ENCODE assay signal across 2 cellular contexts in genomic region chr7:132279718-132280117, GRCh38.
TF ChIP-seq lines count a peak whose summit lies in the region.

No MANE protein-coding gene starts in this region.

TF ChIP-seq in A549, 52 proteins besides CTCF, POLR2A, EP300 and RAD21:
- TF ChIP-seq MYC (IDR thresholded peaks at IDR 0.05; ENCODE audit: borderline replicate concordance, low read length) (no peak), FOSL2 (IDR thresholded peaks at IDR 0.05) (peak; percentile 15; the same call in 1 of the 2 replicates), FOSL2 (CRISPR knock-in tag; IDR thresholded peaks at IDR 0.05) (0 out of 2 replicates have a peak, but pooled peaks have one; percentile 17), GATA3 (IDR thresholded peaks at IDR 0.05; ENCODE audit: borderline replicate concordance) (peak; percentile 35; the same call in 1 of the 2 replicates), CHD4 (IDR thresholded peaks at IDR 0.05; ENCODE audit: borderline replicate concordance) (no peak), JUNB (IDR thresholded peaks at IDR 0.05) (peak; percentile 38; the same call in 1 of the 2 replicates)
- TF ChIP-seq, protein P1, sequence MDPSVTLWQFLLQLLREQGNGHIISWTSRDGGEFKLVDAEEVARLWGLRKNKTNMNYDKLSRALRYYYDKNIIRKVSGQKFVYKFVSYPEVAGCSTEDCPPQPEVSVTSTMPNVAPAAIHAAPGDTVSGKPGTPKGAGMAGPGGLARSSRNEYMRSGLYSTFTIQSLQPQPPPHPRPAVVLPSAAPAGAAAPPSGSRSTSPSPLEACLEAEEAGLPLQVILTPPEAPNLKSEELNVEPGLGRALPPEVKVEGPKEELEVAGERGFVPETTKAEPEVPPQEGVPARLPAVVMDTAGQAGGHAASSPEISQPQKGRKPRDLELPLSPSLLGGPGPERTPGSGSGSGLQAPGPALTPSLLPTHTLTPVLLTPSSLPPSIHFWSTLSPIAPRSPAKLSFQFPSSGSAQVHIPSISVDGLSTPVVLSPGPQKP (IDR thresholded peaks at IDR 0.05; ENCODE audit: low read depth, low read length), result no peak

TF ChIP-seq in WTC11, 78 proteins besides CTCF, POLR2A, EP300 and RAD21:
- TF ChIP-seq ZNF138 (CRISPR knock-in tag; conservative IDR thresholded peaks at IDR 0.05) (no peak), E2F5 (CRISPR knock-in tag; IDR thresholded peaks at IDR 0.05) (no peak), SMAD3 (CRISPR knock-in tag; IDR thresholded peaks at IDR 0.05; ENCODE audit: borderline replicate concordance) (no peak), ELF4 (CRISPR knock-in tag; IDR thresholded peaks at IDR 0.05; ENCODE audit: low read depth) (no peak), GABPB1 (CRISPR knock-in tag; IDR thresholded peaks at IDR 0.05) (no peak), ZSCAN18 (CRISPR knock-in tag; IDR thresholded peaks at IDR 0.05) (no peak), SP1 (CRISPR knock-in tag; conservative IDR thresholded peaks at IDR 0.05) (no peak), TP53 (CRISPR knock-in tag; IDR thresholded peaks at IDR 0.05) (no peak), HMGXB4 (CRISPR knock-in tag; IDR thresholded peaks at IDR 0.05) (no peak), PREB (CRISPR knock-in tag; IDR thresholded peaks at IDR 0.05; ENCODE audit: borderline replicate concordance) (no peak), IRF1 (CRISPR knock-in tag; IDR thresholded peaks at IDR 0.05) (no peak), TCF7 (CRISPR knock-in tag; IDR thresholded peaks at IDR 0.05; ENCODE audit: low read depth) (no peak)
- TF ChIP-seq, protein P2, sequence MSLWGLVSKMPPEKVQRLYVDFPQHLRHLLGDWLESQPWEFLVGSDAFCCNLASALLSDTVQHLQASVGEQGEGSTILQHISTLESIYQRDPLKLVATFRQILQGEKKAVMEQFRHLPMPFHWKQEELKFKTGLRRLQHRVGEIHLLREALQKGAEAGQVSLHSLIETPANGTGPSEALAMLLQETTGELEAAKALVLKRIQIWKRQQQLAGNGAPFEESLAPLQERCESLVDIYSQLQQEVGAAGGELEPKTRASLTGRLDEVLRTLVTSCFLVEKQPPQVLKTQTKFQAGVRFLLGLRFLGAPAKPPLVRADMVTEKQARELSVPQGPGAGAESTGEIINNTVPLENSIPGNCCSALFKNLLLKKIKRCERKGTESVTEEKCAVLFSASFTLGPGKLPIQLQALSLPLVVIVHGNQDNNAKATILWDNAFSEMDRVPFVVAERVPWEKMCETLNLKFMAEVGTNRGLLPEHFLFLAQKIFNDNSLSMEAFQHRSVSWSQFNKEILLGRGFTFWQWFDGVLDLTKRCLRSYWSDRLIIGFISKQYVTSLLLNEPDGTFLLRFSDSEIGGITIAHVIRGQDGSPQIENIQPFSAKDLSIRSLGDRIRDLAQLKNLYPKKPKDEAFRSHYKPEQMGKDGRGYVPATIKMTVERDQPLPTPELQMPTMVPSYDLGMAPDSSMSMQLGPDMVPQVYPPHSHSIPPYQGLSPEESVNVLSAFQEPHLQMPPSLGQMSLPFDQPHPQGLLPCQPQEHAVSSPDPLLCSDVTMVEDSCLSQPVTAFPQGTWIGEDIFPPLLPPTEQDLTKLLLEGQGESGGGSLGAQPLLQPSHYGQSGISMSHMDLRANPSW (CRISPR knock-in tag; conservative IDR thresholded peaks at IDR 0.05; ENCODE audit: low read depth), result no peak
- TF ChIP-seq, protein P3, sequence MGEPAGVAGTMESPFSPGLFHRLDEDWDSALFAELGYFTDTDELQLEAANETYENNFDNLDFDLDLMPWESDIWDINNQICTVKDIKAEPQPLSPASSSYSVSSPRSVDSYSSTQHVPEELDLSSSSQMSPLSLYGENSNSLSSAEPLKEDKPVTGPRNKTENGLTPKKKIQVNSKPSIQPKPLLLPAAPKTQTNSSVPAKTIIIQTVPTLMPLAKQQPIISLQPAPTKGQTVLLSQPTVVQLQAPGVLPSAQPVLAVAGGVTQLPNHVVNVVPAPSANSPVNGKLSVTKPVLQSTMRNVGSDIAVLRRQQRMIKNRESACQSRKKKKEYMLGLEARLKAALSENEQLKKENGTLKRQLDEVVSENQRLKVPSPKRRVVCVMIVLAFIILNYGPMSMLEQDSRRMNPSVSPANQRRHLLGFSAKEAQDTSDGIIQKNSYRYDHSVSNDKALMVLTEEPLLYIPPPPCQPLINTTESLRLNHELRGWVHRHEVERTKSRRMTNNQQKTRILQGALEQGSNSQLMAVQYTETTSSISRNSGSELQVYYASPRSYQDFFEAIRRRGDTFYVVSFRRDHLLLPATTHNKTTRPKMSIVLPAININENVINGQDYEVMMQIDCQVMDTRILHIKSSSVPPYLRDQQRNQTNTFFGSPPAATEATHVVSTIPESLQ (CRISPR knock-in tag; IDR thresholded peaks at IDR 0.05), result no peak
